Comparison of ENCODE assay signal across 1 cellular context in genomic region chr1:77977989-77978292, GRCh38.
A peak's percentile ranks its signal among the peaks of the same experiment; 100 is the strongest.
TF ChIP-seq lines count a peak whose summit lies in the region.

No MANE protein-coding gene starts in this region.

TF ChIP-seq in HepG2, 621 proteins besides CTCF, POLR2A, EP300 and RAD21:
- TF ChIP-seq ZNF782 (CRISPR knock-in tag; IDR thresholded peaks at IDR 0.05; ENCODE audit: borderline replicate concordance) = no peak
- TF ChIP-seq, protein P1, sequence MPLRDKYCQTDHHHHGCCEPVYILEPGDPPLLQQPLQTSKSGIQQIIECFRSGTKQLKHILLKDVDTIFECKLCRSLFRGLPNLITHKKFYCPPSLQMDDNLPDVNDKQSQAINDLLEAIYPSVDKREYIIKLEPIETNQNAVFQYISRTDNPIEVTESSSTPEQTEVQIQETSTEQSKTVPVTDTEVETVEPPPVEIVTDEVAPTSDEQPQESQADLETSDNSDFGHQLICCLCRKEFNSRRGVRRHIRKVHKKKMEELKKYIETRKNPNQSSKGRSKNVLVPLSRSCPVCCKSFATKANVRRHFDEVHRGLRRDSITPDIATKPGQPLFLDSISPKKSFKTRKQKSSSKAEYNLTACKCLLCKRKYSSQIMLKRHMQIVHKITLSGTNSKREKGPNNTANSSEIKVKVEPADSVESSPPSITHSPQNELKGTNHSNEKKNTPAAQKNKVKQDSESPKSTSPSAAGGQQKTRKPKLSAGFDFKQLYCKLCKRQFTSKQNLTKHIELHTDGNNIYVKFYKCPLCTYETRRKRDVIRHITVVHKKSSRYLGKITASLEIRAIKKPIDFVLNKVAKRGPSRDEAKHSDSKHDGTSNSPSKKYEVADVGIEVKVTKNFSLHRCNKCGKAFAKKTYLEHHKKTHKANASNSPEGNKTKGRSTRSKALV (CRISPR knock-in tag; IDR thresholded peaks at IDR 0.05) = no peak
- TF ChIP-seq PPARG (CRISPR knock-in tag; conservative IDR thresholded peaks at IDR 0.05) = 0 out of 2 replicates have a peak, but pooled peaks have one; percentile 13
- no peak for TF ChIP-seq TOE1 (CRISPR knock-in tag; IDR thresholded peaks at IDR 0.05)
- TF ChIP-seq GMEB1 (CRISPR knock-in tag; IDR thresholded peaks at IDR 0.05; ENCODE audit: borderline replicate concordance) = no peak
- TF ChIP-seq ZNF234 (CRISPR knock-in tag; conservative IDR thresholded peaks at IDR 0.05) = no peak
- 0 out of 2 replicates have a peak, but pooled peaks have one; percentile 18 for TF ChIP-seq ZBTB21 (CRISPR knock-in tag; IDR thresholded peaks at IDR 0.05)
- no peak for TF ChIP-seq CREB1 (IDR thresholded peaks at IDR 0.05)
- peak; percentile 55 for TF ChIP-seq CREB1 (CRISPR knock-in tag; IDR thresholded peaks at IDR 0.05)
- TF ChIP-seq ZNF792 (CRISPR knock-in tag; IDR thresholded peaks at IDR 0.05) = 0 out of 2 replicates have a peak, but pooled peaks have one; percentile 12
- TF ChIP-seq ZNF12 (CRISPR knock-in tag; IDR thresholded peaks at IDR 0.05) = no peak
- TF ChIP-seq SNAPC2 (CRISPR knock-in tag; IDR thresholded peaks at IDR 0.05) = 0 out of 2 replicates have a peak, but pooled peaks have one; percentile 53
- TF ChIP-seq KDM5A (IDR thresholded peaks at IDR 0.05; ENCODE audit: borderline replicate concordance, low read length) = 0 out of 2 replicates have a peak, but pooled peaks have one; percentile 64
- peak; percentile 6; the same call in 1 of the 2 replicates for TF ChIP-seq SOX5 (CRISPR knock-in tag; IDR thresholded peaks at IDR 0.05; ENCODE audit: borderline replicate concordance)
